ENCODE assay signal across 21 cellular contexts in the genomic region with DNA sequence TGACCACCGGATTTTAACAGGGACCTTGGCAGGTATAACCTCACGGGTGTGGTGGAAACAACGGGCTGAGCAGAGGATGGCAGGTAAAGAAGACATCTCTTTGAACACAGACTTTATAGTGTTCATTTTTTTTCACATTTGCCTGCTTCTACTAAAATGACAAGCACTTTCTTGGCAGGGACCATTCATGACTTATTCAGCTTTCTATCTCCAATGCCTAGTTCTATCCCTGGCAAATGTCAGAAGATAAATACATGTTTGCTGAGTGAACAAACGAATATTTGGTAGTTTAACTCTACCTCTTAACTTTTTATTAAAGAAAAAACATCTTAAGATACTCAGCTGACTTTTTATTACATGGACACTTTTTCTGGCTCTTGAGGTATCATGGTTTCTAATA. TPM values are rescaled to one million over a fixed set of nuclear protein-coding genes. Genes with fewer than 3 reads are reported as not detected.
A peak's percentile ranks its signal among the peaks of the same experiment; 100 is the strongest.
DNase-seq lines count a peak whose midpoint lies in the region; ATAC-seq, FAIRE-seq and TF ChIP-seq lines count a peak whose summit lies in the region.
"Had no signal": no experiment of that assay in that cellular context is flagged by ENCODE, and none has a peak within 500 bp of the region (broad histone marks: within the 10 kb centered on the region; RNA-seq: fewer than 3 reads in every experiment).

No MANE protein-coding gene starts in this region.

- TF ChIP-seq RAD21 in GM12878 (IDR thresholded peaks at IDR 0.05; ENCODE audit: insufficient read depth, low read depth, low read length) = no peak

- SMC1A ChIA-PET in GM12878 (lab: Charles Lee; ENCODE audit: uncharacterized antibody, unreplicated experiment) = interaction anchor here (0.6 to 1.8 kb wide), 11 partner anchors 9 to 83 kb away, joined by 3 to 9 read pairs (median 5); no protein-coding TSS in a partner anchor

- H3K36me3 ChIP-seq in breast epithelium (no peaks in the 10 kb centered on the region), GM12878 (ENCODE audit: control insufficient read depth in 2 of 2, insufficient read depth in 2 of 2, low read length in 1 of 2) (peaks cover 0 to 6% of the 10 kb centered on the region in 2 experiments; a peak in 1 of 4 replicates)
- H3K36me3 ChIP-seq: SJCRH30 had no signal

- peaks cover 14% of the 10 kb centered on the region for H3K36me3 Mint-ChIP-seq in MCF 10A (ENCODE audit: insufficient read depth, unreplicated experiment)

- TF ChIP-seq POLR2A in breast epithelium (IDR thresholded peaks at IDR 0.05) = no peak
- TF ChIP-seq POLR2A in GM12878 (IDR thresholded peaks at IDR 0.05; ENCODE audit: low read depth, low read length) = no peak

- TF ChIP-seq CTCF in MCF 10A (IDR thresholded peaks at IDR 0.05; ENCODE audit: unreplicated experiment) (no peak), breast epithelium (IDR thresholded peaks at IDR 0.05) (no peak), GM12878 (IDR thresholded peaks at IDR 0.05 in 2 of 3, conservative IDR thresholded peaks at IDR 0.05 in 1 of 3; ENCODE audit: control insufficient read depth in 2 of 3, extremely low read depth in 1 of 3, insufficient read depth in 1 of 3, low read depth in 3 of 3, low read length in 3 of 3) (no peak), fibroblast of the aortic adventitia (IDR thresholded peaks at IDR 0.05; ENCODE audit: insufficient read depth, low read length) (no peak)

- H3K27me3 Mint-ChIP-seq in MCF 10A (ENCODE audit: insufficient read depth, unreplicated experiment) = no peaks in the 10 kb centered on the region
- H3K27me3 Mint-ChIP-seq: CD8-positive, alpha-beta memory T cell had no signal

- FAIRE-seq in GM12878 (lab: Jason Lieb, UNC) (no peak), RCC 7860 (lab: Jason Lieb, UNC) (no peak)
- FAIRE-seq: A204.1 had no signal

- peaks cover 8% of the 10 kb centered on the region for H3K9me3 Mint-ChIP-seq in MCF 10A (ENCODE audit: unreplicated experiment)
- H3K9me3 Mint-ChIP-seq: CD8-positive, alpha-beta memory T cell; GM23338 had no signal

- H3K4me3 ChIP-seq in breast epithelium = no peak overlapping the region
- H3K4me3 ChIP-seq in GM12878 = no peak overlapping the region
- no peak overlapping the region for H3K4me3 ChIP-seq in fibroblast of the aortic adventitia (ENCODE audit: low read depth, low read length)
- H3K4me3 ChIP-seq: BLaER1 treated with 17β-estradiol and CSF1 and Interleukin-3, amounts not matched to agents 10 nM and 100 nM; GM23338; SJCRH30 had no signal

- DNase-seq in MCF 10A (ENCODE audit: unreplicated experiment) (no peak), breast epithelium (ENCODE audit: low spot score in 2 of 2) (no peak), GM12878 (ENCODE audit: low read depth, low spot score) (no peak), fibroblast of the aortic adventitia (ENCODE audit: low read depth) (peak; percentile 57), NCI-H345 treated with DMSO at 0.1 percent for 48 hours (lab: John Stamatoyannopoulos, UW; ENCODE audit: unreplicated experiment) (no peak), NCI-H1694 (lab: John Stamatoyannopoulos, UW) (no peak), RCC 7860 (ENCODE audit: low spot score) (no peak)
- DNase-seq: CD8-positive, alpha-beta memory T cell; DMS79 treated with DMSO at 0.1 percent for 48 hours; Karpas-422; MM.1S; NCI-H1092 treated with DMSO at 0.1 percent for 48 hours; NCI-H1694 treated with DMSO at 0.1 percent for 48 hours; NCI-H345; OCI-M1; RPMI8226; SJCRH30 had no signal

- H3K4me1 Mint-ChIP-seq in MCF 10A (ENCODE audit: insufficient read depth, unreplicated experiment) = peaks cover 47% of the 10 kb centered on the region

- no peaks in the 10 kb centered on the region for H4K20me1 ChIP-seq in GM12878 (ENCODE audit: control insufficient read depth, insufficient read depth)

- CTCF ChIA-PET in MCF 10A (lab: Yijun Ruan, JAX) (no interaction called here), GM12878 (lab: Yijun Ruan, JAX) (interaction anchor here (1.2 to 3.9 kb wide), 6 partner anchors 9 to 383 kb away, joined by 3 to 17 read pairs (median 6); a partner anchor contains a TSS)

- no peak overlapping the region for H3K9ac ChIP-seq in GM12878 (ENCODE audit: control insufficient read depth, insufficient read depth, low read length)
- H3K9ac ChIP-seq: BLaER1 treated with 17β-estradiol and CSF1 and Interleukin-3, amounts not matched to agents 10 nM and 100 nM had no signal

- H3K9me3 ChIP-seq in breast epithelium (no peaks in the 10 kb centered on the region), GM12878 (replicated peaks; ENCODE audit: control insufficient read depth, insufficient read depth, low read length) (no peaks in the 10 kb centered on the region; the same call in 1 of the 3 replicates)
- H3K9me3 ChIP-seq: SJCRH30 had no signal

- RAD21 ChIA-PET in GM12878 (lab: Charles Lee; ENCODE audit: unreplicated experiment) = interaction anchor here (1.0 to 2.1 kb wide), 8 partner anchors 9 to 382 kb away, joined by 3 to 7 read pairs (median 4); no protein-coding TSS in a partner anchor

- POLR2A ChIA-PET in MCF 10A (lab: Yijun Ruan, JAX) (interaction anchor here (0.6 to 3.3 kb wide), 6 partner anchors 9 to 662 kb away, joined by 3 to 13 read pairs (median 3); a partner anchor contains a TSS), GM12878 (lab: Charles Lee) (interaction anchor here (0.5 to 3.4 kb wide), 5 partner anchors 11 to 133 kb away, joined by 3 to 11 read pairs (median 3); no protein-coding TSS in a partner anchor)

- intact Hi-C loops in MCF 10A (cut with micrococcal nuclease) (loop anchor here (10.0 kb wide), 1 partner anchor 48 kb away; no protein-coding TSS in a partner anchor), breast epithelium (cut with DNase I; ENCODE audit: low total_unique reads) (no loop called here), GM12878 (cut with micrococcal nuclease; ENCODE audit: unreplicated experiment) (loop anchor here (10.0 kb wide), 1 partner anchor 308 kb away; a partner anchor contains a TSS)

- H3K27me3 ChIP-seq in breast epithelium = no peaks in the 10 kb centered on the region
- H3K27me3 ChIP-seq in GM12878 (replicated peaks in 1 of 2; ENCODE audit: control insufficient read depth in 2 of 2, insufficient read depth in 2 of 2, low read length in 1 of 2) = no peaks in the 10 kb centered on the region
- H3K27me3 ChIP-seq: BLaER1 treated with 17β-estradiol and CSF1 and Interleukin-3, amounts not matched to agents 10 nM and 100 nM; SJCRH30 had no signal

- in situ Hi-C loops in GM12878 (cut with MboI) = no loop called here

- 85% methylated on average over 4 of the region's 4 CpGs for WGBS in GM12878 (ENCODE audit: insufficient coverage, insufficient replicate concordance, low lambda C conversion rate, missing lambda C conversion rate)

- no peak overlapping the region for H3K27ac ChIP-seq in breast epithelium
- H3K27ac ChIP-seq in GM12878 (ENCODE audit: control insufficient read depth, insufficient read depth) = no peak overlapping the region
- H3K27ac ChIP-seq: BLaER1 treated with 17β-estradiol and CSF1 and Interleukin-3, amounts not matched to agents 10 nM and 100 nM; SJCRH30 had no signal

- BruUV-seq in MCF 10A (replicated peaks; lab: Mats Ljungman, UMichigan) (no TSS peak), GM12878 (replicated peaks; lab: Mats Ljungman, UMichigan) (no TSS peak)

- peak overlapping the region; percentile 0 for H3K4me3 Mint-ChIP-seq in MCF 10A (ENCODE audit: unreplicated experiment)
- H3K4me3 Mint-ChIP-seq: GM23338 had no signal

- H2AFZ ChIP-seq in GM12878 (ENCODE audit: control insufficient read depth, low read depth, low read length) = no peak overlapping the region
- H2AFZ ChIP-seq: GM23338 had no signal

- H3K4me2 ChIP-seq in GM12878 (ENCODE audit: control insufficient read depth, insufficient read depth) = peak overlapping the region; percentile 47; the same call in 1 of the 2 replicates
- H3K4me2 ChIP-seq: BLaER1 treated with 17β-estradiol and CSF1 and Interleukin-3, amounts not matched to agents 10 nM and 100 nM; GM23338 had no signal

- no peak for TF ChIP-seq EP300 in GM12878 (IDR thresholded peaks at IDR 0.05; ENCODE audit: borderline replicate concordance in 1 of 2, control insufficient read depth in 1 of 2, low read depth in 2 of 2, low read length in 2 of 2)

- peaks cover 92% of the 10 kb centered on the region for H3K79me2 ChIP-seq in GM12878 (ENCODE audit: control insufficient read depth, insufficient read depth, low read length)

- H3K4me1 ChIP-seq in breast epithelium = no peaks in the 10 kb centered on the region
- H3K4me1 ChIP-seq in GM12878 (ENCODE audit: control insufficient read depth, insufficient read depth, low read length) = peaks cover 16% of the 10 kb centered on the region; the same call in 1 of the 2 replicates
- H3K4me1 ChIP-seq: SJCRH30 had no signal

- ATAC-seq in GM12878 (peak; percentile 16), HG02973 (IDR thresholded peaks at IDR 0.05; ENCODE audit: unreplicated experiment) (no peak)
- ATAC-seq: GM23338 had no signal

- H3K27ac Mint-ChIP-seq in MCF 10A (ENCODE audit: low read depth, unreplicated experiment) = no peak overlapping the region
- H3K27ac Mint-ChIP-seq: CD8-positive, alpha-beta memory T cell; GM23338 had no signal

TF ChIP-seq in GM12878, 131 proteins besides CTCF, POLR2A, EP300 and RAD21:
- no peak for TF ChIP-seq RELA (IDR thresholded peaks at IDR 0.05; ENCODE audit: borderline replicate concordance, partially characterized antibody)
TF ChIP-seq in GM12878: peak in this region for 0.

RNA-seq across cellular contexts. Expression of a gene that starts 8.6 kb away (rescaled TPM):
- 144 and 147 TPM in 2 replicates for total RNA-seq in MCF 10A (2022)
- 100 to 1,000 TPM in 2 of 3 donors, 10 to 100 TPM in 1; 95.7 to 211 (median 168) TPM for total RNA-seq in breast epithelium
- total RNA-seq in GM12878 (2013; cell fraction: nucleolus; rRNA removed) = 85.3 and 105 TPM in 2 replicates
- 59.9 and 61.6 TPM in 2 replicates for total RNA-seq in GM12878 (2014; rRNA removed)
- 83.8 and 87.5 TPM in 2 replicates for total RNA-seq in GM12878 (2014; rRNA removed; fragmentation: Illumina TruSeq; extraction: Trizol)
- 76.1 and 76.9 TPM in 2 replicates for total RNA-seq in GM12878 (2021)
- 24.4 TPM for polyA plus RNA-seq in GM12878 (2011; ENCODE audit: low read depth)
- 91.4 and 122 TPM in 2 replicates for polyA plus RNA-seq in GM12878 (2011; rRNA removed)
- 38.3 and 41.6 TPM in 2 replicates for polyA plus RNA-seq in GM12878 (2011; cell fraction: cytosol; rRNA removed)
- polyA plus RNA-seq in GM12878 (2011; cell fraction: nucleus; rRNA removed) = 70.5 and 86.0 TPM in 2 replicates
- polyA plus RNA-seq in GM12878 (2012) = 32.2 and 37.2 TPM in 2 replicates
- polyA plus RNA-seq in GM12878 (2014; fragmentation: Illumina TruSeq; extraction: Trizol) = 64.9 and 73.3 TPM in 2 replicates
- polyA plus RNA-seq in GM12878 (2014; fragmentation: Nextera tagmentation; extraction: Ambion mirVana) = 10 to 100 TPM; 24.2 to 34.4 TPM
- polyA plus RNA-seq in GM12878 (2014; rRNA removed) = 46.4 and 47.7 TPM in 2 replicates
- 10 to 100 TPM; 50.2 to 53.1 TPM for polyA plus RNA-seq in GM12878 (2016; fragmentation: Nextera tagmentation; extraction: Ambion mirVana)
- 110 and 125 TPM in 2 replicates for polyA minus RNA-seq in GM12878 (2011; rRNA and poly(A)+ RNA removed)
- polyA minus RNA-seq in GM12878 (2011; cell fraction: cytosol; rRNA and poly(A)+ RNA removed) = 41.3 and 44.8 TPM in 2 replicates
- 172 and 368 TPM in 2 replicates for polyA minus RNA-seq in GM12878 (2011; cell fraction: nucleus; rRNA and poly(A)+ RNA removed)
- 51.1 and 56.7 TPM in 2 replicates for total RNA-seq in fibroblast of the aortic adventitia (ENCODE audit: low replicate concordance)
